ENCODE assay signal across 14 cellular contexts in the genomic region with DNA sequence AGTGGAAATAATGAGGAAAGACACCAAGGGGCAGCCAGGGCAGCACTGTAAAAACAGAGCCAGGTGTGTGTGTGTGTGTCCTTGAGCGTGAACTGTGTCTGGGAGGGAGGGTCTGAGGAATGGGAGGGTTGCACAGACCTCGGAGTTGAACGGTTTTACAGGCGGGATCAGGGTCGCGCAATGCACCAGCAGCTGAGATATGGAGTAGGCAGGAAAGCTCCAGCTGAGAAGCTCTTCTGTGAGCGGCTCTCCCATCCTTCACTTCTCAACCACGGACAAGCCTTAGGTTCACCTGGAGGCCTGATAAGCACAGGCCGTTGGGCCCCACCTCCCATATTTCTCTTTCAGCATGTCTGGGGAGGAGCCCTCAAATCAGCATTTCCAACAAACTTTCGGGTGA. TPM values are rescaled to one million over a fixed set of nuclear protein-coding genes. Genes with fewer than 3 reads are reported as not detected.
DNase-seq lines count a peak whose midpoint lies in the region; ATAC-seq and TF ChIP-seq lines count a peak whose summit lies in the region.
"Had no signal": no experiment of that assay in that cellular context is flagged by ENCODE, and none has a peak within 500 bp of the region (broad histone marks: within the 10 kb centered on the region; RNA-seq: fewer than 3 reads in every experiment).

No MANE protein-coding gene starts in this region.

- no peak overlapping the region for H3K9ac ChIP-seq in trophoblast cell (ENCODE audit: low read length)

- H3K9me3 Mint-ChIP-seq in activated CD4-positive, alpha-beta T cell treated with anti-CD3 and anti-CD28 coated beads, Interleukin-2, amount 10 ng/mL, durations not matched to agents 24 days and 14 days, result no peaks in the 10 kb centered on the region
- no peaks in the 10 kb centered on the region for H3K9me3 Mint-ChIP-seq in dendritic cell treated with granulocyte-macrophage colony-stimulating factor and Interleukin-4, amounts not matched to agents 40 ng/mL and 50 ng/mL, for 4 days
- H3K9me3 Mint-ChIP-seq: activated T-helper 1 cell treated with anti-CD3 and anti-CD28 coated beads, Interleukin-12 subunit alpha, Interleukin-12 subunit beta, Interleukin-2, Interleukin-4 antibody, amounts not matched to agents 30 ng/mL and 10 ng/mL and 1 ng/mL, durations not matched to agents 14 hours and 24 hours and 36 hours had no signal

- no peak overlapping the region for H3K23ac ChIP-seq in trophoblast cell (ENCODE audit: low read length)

- H3K79me2 ChIP-seq in OCI-LY7 (ENCODE audit: insufficient read depth, low read depth, low read length), result peaks cover 100% of the 10 kb centered on the region
- H3K79me2 ChIP-seq in trophoblast cell (ENCODE audit: control insufficient read depth, insufficient read depth, low read length, poor library complexity), result peaks cover 22% of the 10 kb centered on the region

- H3K4ac ChIP-seq in trophoblast cell (ENCODE audit: low read depth, low read length), result peak overlapping the region; percentile 39

- H3K27ac ChIP-seq in OCI-LY7 (ENCODE audit: low read depth, low read length, poor library complexity, severe bottlenecking) (peak overlapping the region; percentile 88), trophoblast cell (ENCODE audit: low read depth, low read length) (no peak overlapping the region), vagina (no peak overlapping the region), sigmoid colon (no peak overlapping the region)
- H3K27ac ChIP-seq: ascending aorta, SJCRH30, transverse colon had no signal

- no peak overlapping the region for H4K91ac ChIP-seq in trophoblast cell (ENCODE audit: low read depth, low read length)

- TF ChIP-seq POLR2A in vagina (IDR thresholded peaks at IDR 0.05), result no peak
- TF ChIP-seq POLR2A in sigmoid colon (IDR thresholded peaks at IDR 0.05), result no peak

- no peak for ATAC-seq in HG03135 (IDR thresholded peaks at IDR 0.05; ENCODE audit: unreplicated experiment)

- TF ChIP-seq CTCF in OCI-LY7 (conservative IDR thresholded peaks at IDR 0.05; ENCODE audit: low read length), result no peak
- TF ChIP-seq CTCF in vagina (IDR thresholded peaks at IDR 0.05), result no peak
- TF ChIP-seq CTCF in sigmoid colon (IDR thresholded peaks at IDR 0.05), result no peak

- H3K4me3 ChIP-seq in OCI-LY7 (ENCODE audit: low read depth, low read length, poor library complexity, severe bottlenecking), result peak overlapping the region; percentile 67
- no peak overlapping the region for H3K4me3 ChIP-seq in trophoblast cell (ENCODE audit: low read depth, low read length)
- H3K4me3 ChIP-seq in vagina, result no peak overlapping the region
- H3K4me3 ChIP-seq in sigmoid colon, result no peak overlapping the region
- H3K4me3 ChIP-seq: ascending aorta, SJCRH30, transverse colon had no signal

- H3K4me1 Mint-ChIP-seq in activated CD4-positive, alpha-beta T cell treated with anti-CD3 and anti-CD28 coated beads, Interleukin-2, amount 10 ng/mL, durations not matched to agents 24 days and 14 days, result peaks cover 79% of the 10 kb centered on the region
- H3K4me1 Mint-ChIP-seq in dendritic cell treated with granulocyte-macrophage colony-stimulating factor and Interleukin-4, amounts not matched to agents 40 ng/mL and 50 ng/mL, for 4 days (ENCODE audit: low read depth), result peaks cover 79% of the 10 kb centered on the region

- H3K36me3 ChIP-seq in OCI-LY7 (ENCODE audit: insufficient read depth, low read length) (peaks cover 30% of the 10 kb centered on the region; the same call in 1 of the 2 replicates), trophoblast cell (ENCODE audit: control insufficient read depth in 1 of 2, insufficient read depth in 2 of 2, low read length in 2 of 2) (no peaks in the 10 kb centered on the region), vagina (no peaks in the 10 kb centered on the region), sigmoid colon (no peaks in the 10 kb centered on the region)
- H3K36me3 ChIP-seq: ascending aorta, transverse colon had no signal

- H3K9me3 ChIP-seq in OCI-LY7 (ENCODE audit: low read length) (no peaks in the 10 kb centered on the region), trophoblast cell (ENCODE audit: insufficient read depth, low read depth, low read length) (no peaks in the 10 kb centered on the region), vagina (no peaks in the 10 kb centered on the region), sigmoid colon (no peaks in the 10 kb centered on the region)
- H3K9me3 ChIP-seq: ascending aorta, SJCRH30, transverse colon had no signal

- no peak overlapping the region for H3K4me3 Mint-ChIP-seq in activated CD4-positive, alpha-beta T cell treated with anti-CD3 and anti-CD28 coated beads, Interleukin-2, amount 10 ng/mL, durations not matched to agents 24 days and 14 days
- no peak overlapping the region for H3K4me3 Mint-ChIP-seq in dendritic cell treated with granulocyte-macrophage colony-stimulating factor and Interleukin-4, amounts not matched to agents 40 ng/mL and 50 ng/mL, for 4 days
- H3K4me3 Mint-ChIP-seq: activated T-helper 1 cell treated with anti-CD3 and anti-CD28 coated beads, Interleukin-12 subunit alpha, Interleukin-12 subunit beta, Interleukin-2, Interleukin-4 antibody, amounts not matched to agents 30 ng/mL and 10 ng/mL and 1 ng/mL, durations not matched to agents 14 hours and 24 hours and 36 hours had no signal

- H3K27ac Mint-ChIP-seq in activated CD4-positive, alpha-beta T cell treated with anti-CD3 and anti-CD28 coated beads, Interleukin-2, amount 10 ng/mL, durations not matched to agents 24 days and 14 days, result peak overlapping the region; percentile 21
- H3K27ac Mint-ChIP-seq in dendritic cell treated with granulocyte-macrophage colony-stimulating factor and Interleukin-4, amounts not matched to agents 40 ng/mL and 50 ng/mL, for 4 days, result peak overlapping the region; percentile 18
- H3K27ac Mint-ChIP-seq: activated T-helper 1 cell treated with anti-CD3 and anti-CD28 coated beads, Interleukin-12 subunit alpha, Interleukin-12 subunit beta, Interleukin-2, Interleukin-4 antibody, amounts not matched to agents 30 ng/mL and 10 ng/mL and 1 ng/mL, durations not matched to agents 14 hours and 24 hours and 36 hours had no signal

- H4K8ac ChIP-seq in trophoblast cell (ENCODE audit: low read depth, low read length), result no peak overlapping the region

- WGBS in trophoblast cell (ENCODE audit: extremely low coverage, insufficient coverage, insufficient read length), result no CpG with 5 or more reads among the region's 10 CpGs
- WGBS in sigmoid colon, 2 donors, result 78 to 86% methylated on average over 10 of the region's 10 CpGs

- TF ChIP-seq EP300 in sigmoid colon (IDR thresholded peaks at IDR 0.05), result no peak

- H3K9me2 ChIP-seq in OCI-LY7 (ENCODE audit: insufficient read depth, low read length), result no peaks in the 10 kb centered on the region

- no peak overlapping the region for H4K12ac ChIP-seq in trophoblast cell (ENCODE audit: low read depth, low read length)

- POLR2A ChIA-PET in OCI-LY7 (lab: Charles Lee), result interaction anchor here (0.6 to 7.3 kb wide), 9 partner anchors 8 to 211 kb away, joined by 3 to 109 read pairs (median 8); partner anchors contain the start of gene SERTAD2

- intact Hi-C loops in activated CD4-positive, alpha-beta T cell treated with anti-CD3 and anti-CD28 coated beads, Interleukin-2, amount 10 ng/mL, durations not matched to agents 24 days and 14 days (cut with micrococcal nuclease), result no loop called here
- intact Hi-C loops in OCI-LY7 (cut with micrococcal nuclease; ENCODE audit: unreplicated experiment) (loop anchor here (5.0 kb wide), 2 partner anchors 119 to 391 kb away; partner anchors contain the start of gene AFTPH), vagina (cut with DNase I) (no loop called here), sigmoid colon (cut with DNase I) (loop anchor here (5.0 kb wide), 1 partner anchor 54 kb away; no protein-coding TSS in a partner anchor)
- intact Hi-C loops in dendritic cell treated with granulocyte-macrophage colony-stimulating factor and Interleukin-4, amounts not matched to agents 40 ng/mL and 50 ng/mL, for 4 days (cut with micrococcal nuclease), result no loop called here

- peaks cover 63% of the 10 kb centered on the region for H4K20me1 ChIP-seq in OCI-LY7 (ENCODE audit: insufficient read depth, low read length)

- CTCF ChIA-PET in OCI-LY7 (lab: Charles Lee; ENCODE audit: unreplicated experiment), result no interaction called here

- no TSS peak for BruUV-seq in OCI-LY7 (replicated peaks; lab: Mats Ljungman, UMichigan)

- H3K4me2 ChIP-seq in OCI-LY7 (ENCODE audit: low read length), result peak overlapping the region; percentile 96
- no peak overlapping the region for H3K4me2 ChIP-seq in trophoblast cell (ENCODE audit: low read length)

- H2AFZ ChIP-seq in OCI-LY7 (ENCODE audit: low read length) (no peak overlapping the region), trophoblast cell (ENCODE audit: insufficient read depth, low read length, poor library complexity) (no peak overlapping the region)

- H3K27me3 ChIP-seq in trophoblast cell (ENCODE audit: insufficient read depth, low read length) (no peaks in the 10 kb centered on the region), vagina (no peaks in the 10 kb centered on the region), sigmoid colon (no peaks in the 10 kb centered on the region)
- H3K27me3 ChIP-seq: ascending aorta, SJCRH30, transverse colon had no signal

- H2AK5ac ChIP-seq in trophoblast cell (ENCODE audit: low read length), result no peak overlapping the region

- H2BK12ac ChIP-seq in trophoblast cell (ENCODE audit: low read length), result no peak overlapping the region

- H2BK120ac ChIP-seq in trophoblast cell (ENCODE audit: insufficient read depth, low read length, poor library complexity), result no peak overlapping the region

- H3K79me1 ChIP-seq in trophoblast cell (ENCODE audit: low read length), result peaks cover 14% of the 10 kb centered on the region

- DNase-seq in activated CD4-positive, alpha-beta T cell treated with anti-CD3 and anti-CD28 coated beads, Interleukin-2, amount 10 ng/mL, durations not matched to agents 24 days and 14 days, result no peak
- no peak for DNase-seq in activated CD4-positive, alpha-beta T cell treated with anti-CD3 and anti-CD28 coated beads for 48 hours
- DNase-seq in OCI-LY7 (ENCODE audit: low spot score) (no peak), trophoblast cell (no peak), vagina (ENCODE audit: extremely low spot score in 2 of 2) (no peak), sigmoid colon (no peak)
- DNase-seq: NCI-H2081 treated with DMSO at 0.1 percent for 48 hours; SJCRH30; stimulated activated CD4-positive, alpha-beta T cell treated with anti-CD3 and anti-CD28 coated beads, Interleukin-2, amount 100 ng/mL, for 24 hours; transverse colon had no signal

- no peaks in the 10 kb centered on the region for H3K27me3 Mint-ChIP-seq in activated CD4-positive, alpha-beta T cell treated with anti-CD3 and anti-CD28 coated beads, Interleukin-2, amount 10 ng/mL, durations not matched to agents 24 days and 14 days
- H3K27me3 Mint-ChIP-seq in dendritic cell treated with granulocyte-macrophage colony-stimulating factor and Interleukin-4, amounts not matched to agents 40 ng/mL and 50 ng/mL, for 4 days, result no peaks in the 10 kb centered on the region

- no peak overlapping the region for H3K18ac ChIP-seq in trophoblast cell (ENCODE audit: low read length)

- H3K14ac ChIP-seq in trophoblast cell (ENCODE audit: low read length), result no peak overlapping the region

- peaks cover 11% of the 10 kb centered on the region for H3K36me3 Mint-ChIP-seq in activated CD4-positive, alpha-beta T cell treated with anti-CD3 and anti-CD28 coated beads, Interleukin-2, amount 10 ng/mL, durations not matched to agents 24 days and 14 days (ENCODE audit: low read depth)
- H3K36me3 Mint-ChIP-seq in dendritic cell treated with granulocyte-macrophage colony-stimulating factor and Interleukin-4, amounts not matched to agents 40 ng/mL and 50 ng/mL, for 4 days (ENCODE audit: low read depth), result peaks cover 13% of the 10 kb centered on the region

- H3K4me1 ChIP-seq in OCI-LY7 (ENCODE audit: insufficient read depth, low read length, poor library complexity, severe bottlenecking) (peaks cover 100% of the 10 kb centered on the region), trophoblast cell (ENCODE audit: control insufficient read depth in 1 of 2, insufficient read depth in 2 of 2, low read length in 2 of 2) (peaks cover 28 to 35% of the 10 kb centered on the region in 2 experiments), vagina (peaks cover 85% of the 10 kb centered on the region), sigmoid colon (peaks cover 0 to 75% (median 54%) of the 10 kb centered on the region in 4 donors)

- H2BK5ac ChIP-seq in trophoblast cell (ENCODE audit: low read depth, low read length, poor library complexity), result no peak overlapping the region

RNA-seq across cellular contexts. Expression of gene SERTAD2, which starts 12.1 kb away (rescaled TPM):
- 24.6 and 26.7 TPM in 2 replicates for total RNA-seq in activated CD4-positive, alpha-beta T cell treated with anti-CD3 and anti-CD28 coated beads, Interleukin-2, amount 10 ng/mL, durations not matched to agents 24 days and 14 days
- 10.7 and 11.5 TPM in 2 replicates for total RNA-seq in OCI-LY7 (2014; rRNA removed; shearing (Covaris generic))
- total RNA-seq in OCI-LY7 (2022) (53.2 and 54.5 TPM in 2 replicates), vagina (19.2 TPM), sigmoid colon (10 to 100 TPM in 2 of 4 donors, 1 to 10 TPM in 2; 7.2 to 14.3 (median 10.5) TPM)
- 31.5 and 33.8 TPM in 2 replicates for polyA plus RNA-seq in trophoblast cell (2013)
- 10 to 100 TPM in 1 of 3 donors, 1 to 10 TPM in 2; 6.9 to 13.8 (median 8.4) TPM for polyA plus RNA-seq in sigmoid colon

Comparison
In these comparisons a context has a peak if more than half of its experiments do, and no peak if none do; other contexts are left out.
1. intact Hi-C loops: an anchor here in OCI-LY7 (5.0 kb wide) and sigmoid colon (5.0 kb wide); none called in activated CD4-positive, alpha-beta T cell treated with anti-CD3 and anti-CD28 coated beads, Interleukin-2, amount 10 ng/mL, durations not matched to agents 24 days and 14 days, dendritic cell treated with granulocyte-macrophage colony-stimulating factor and Interleukin-4, amounts not matched to agents 40 ng/mL and 50 ng/mL, for 4 days and vagina.